1 cellular context compared by ENCODE assay signal in the genomic region with DNA sequence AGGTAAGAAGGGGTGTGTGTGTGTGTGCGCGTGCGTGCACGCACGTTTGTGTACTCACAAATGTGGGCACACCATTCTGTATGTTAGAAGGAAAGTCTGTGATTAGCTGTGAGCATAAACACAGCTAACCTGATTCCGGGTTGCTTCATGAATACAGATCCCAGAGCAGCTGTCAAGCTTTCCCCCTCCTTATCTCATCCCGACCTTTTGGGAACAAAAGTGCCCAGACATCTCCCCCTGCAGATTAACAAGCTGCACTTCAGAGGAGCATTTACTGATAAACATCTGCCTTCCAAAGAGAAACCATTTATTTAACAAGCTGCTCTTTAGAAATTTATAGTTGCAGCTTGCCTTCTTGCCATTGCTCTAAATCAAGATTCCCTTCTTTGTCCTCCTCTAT.
TF ChIP-seq lines count a peak whose summit lies in the region.

No MANE protein-coding gene starts in this region.

TF ChIP-seq in K562, 482 proteins besides CTCF, POLR2A, EP300 and RAD21 (continued from another document and continues in another):
- TF ChIP-seq, protein P1, sequence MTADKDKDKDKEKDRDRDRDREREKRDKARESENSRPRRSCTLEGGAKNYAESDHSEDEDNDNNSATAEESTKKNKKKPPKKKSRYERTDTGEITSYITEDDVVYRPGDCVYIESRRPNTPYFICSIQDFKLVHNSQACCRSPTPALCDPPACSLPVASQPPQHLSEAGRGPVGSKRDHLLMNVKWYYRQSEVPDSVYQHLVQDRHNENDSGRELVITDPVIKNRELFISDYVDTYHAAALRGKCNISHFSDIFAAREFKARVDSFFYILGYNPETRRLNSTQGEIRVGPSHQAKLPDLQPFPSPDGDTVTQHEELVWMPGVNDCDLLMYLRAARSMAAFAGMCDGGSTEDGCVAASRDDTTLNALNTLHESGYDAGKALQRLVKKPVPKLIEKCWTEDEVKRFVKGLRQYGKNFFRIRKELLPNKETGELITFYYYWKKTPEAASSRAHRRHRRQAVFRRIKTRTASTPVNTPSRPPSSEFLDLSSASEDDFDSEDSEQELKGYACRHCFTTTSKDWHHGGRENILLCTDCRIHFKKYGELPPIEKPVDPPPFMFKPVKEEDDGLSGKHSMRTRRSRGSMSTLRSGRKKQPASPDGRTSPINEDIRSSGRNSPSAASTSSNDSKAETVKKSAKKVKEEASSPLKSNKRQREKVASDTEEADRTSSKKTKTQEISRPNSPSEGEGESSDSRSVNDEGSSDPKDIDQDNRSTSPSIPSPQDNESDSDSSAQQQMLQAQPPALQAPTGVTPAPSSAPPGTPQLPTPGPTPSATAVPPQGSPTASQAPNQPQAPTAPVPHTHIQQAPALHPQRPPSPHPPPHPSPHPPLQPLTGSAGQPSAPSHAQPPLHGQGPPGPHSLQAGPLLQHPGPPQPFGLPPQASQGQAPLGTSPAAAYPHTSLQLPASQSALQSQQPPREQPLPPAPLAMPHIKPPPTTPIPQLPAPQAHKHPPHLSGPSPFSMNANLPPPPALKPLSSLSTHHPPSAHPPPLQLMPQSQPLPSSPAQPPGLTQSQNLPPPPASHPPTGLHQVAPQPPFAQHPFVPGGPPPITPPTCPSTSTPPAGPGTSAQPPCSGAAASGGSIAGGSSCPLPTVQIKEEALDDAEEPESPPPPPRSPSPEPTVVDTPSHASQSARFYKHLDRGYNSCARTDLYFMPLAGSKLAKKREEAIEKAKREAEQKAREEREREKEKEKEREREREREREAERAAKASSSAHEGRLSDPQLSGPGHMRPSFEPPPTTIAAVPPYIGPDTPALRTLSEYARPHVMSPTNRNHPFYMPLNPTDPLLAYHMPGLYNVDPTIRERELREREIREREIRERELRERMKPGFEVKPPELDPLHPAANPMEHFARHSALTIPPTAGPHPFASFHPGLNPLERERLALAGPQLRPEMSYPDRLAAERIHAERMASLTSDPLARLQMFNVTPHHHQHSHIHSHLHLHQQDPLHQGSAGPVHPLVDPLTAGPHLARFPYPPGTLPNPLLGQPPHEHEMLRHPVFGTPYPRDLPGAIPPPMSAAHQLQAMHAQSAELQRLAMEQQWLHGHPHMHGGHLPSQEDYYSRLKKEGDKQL (CRISPR knock-in tag; IDR thresholded peaks at IDR 0.05; ENCODE audit: borderline replicate concordance) = no peak
- TF ChIP-seq NFE2L1 (tag; IDR thresholded peaks at IDR 0.05; ENCODE audit: borderline replicate concordance, low read depth) (no peak), ASH1L (IDR thresholded peaks at IDR 0.05; ENCODE audit: borderline replicate concordance, low read depth, partially characterized antibody) (no peak), ZKSCAN3 (CRISPR knock-in tag; IDR thresholded peaks at IDR 0.05) (no peak), PML (IDR thresholded peaks at IDR 0.05; ENCODE audit: low read length) (no peak), ZNF124 (CRISPR knock-in tag; IDR thresholded peaks at IDR 0.05) (no peak), ILK (tag; IDR thresholded peaks at IDR 0.05; ENCODE audit: borderline replicate concordance, low read depth) (no peak), MTA1 (IDR thresholded peaks at IDR 0.05; ENCODE audit: borderline replicate concordance) (no peak), ZFP30 (CRISPR knock-in tag; IDR thresholded peaks at IDR 0.05; ENCODE audit: borderline replicate concordance) (no peak), XRCC4 (IDR thresholded peaks at IDR 0.05; ENCODE audit: extremely low read depth, insufficient read depth, insufficient read length) (no peak), POLR2AphosphoS5 (IDR thresholded peaks at IDR 0.05; ENCODE audit: control insufficient read depth, insufficient read depth, low read depth, low read length) (no peak), CREB1 (IDR thresholded peaks at IDR 0.05) (no peak), CREB1 (CRISPR knock-in tag; IDR thresholded peaks at IDR 0.05) (no peak), TCF7L2 (IDR thresholded peaks at IDR 0.05; ENCODE audit: low read depth, low read length) (no peak), ZNF57 (CRISPR knock-in tag; IDR thresholded peaks at IDR 0.05) (no peak), FOSL1 (tag; conservative IDR thresholded peaks at IDR 0.05) (no peak), ZNF12 (CRISPR knock-in tag; IDR thresholded peaks at IDR 0.05) (no peak), ZNF311 (CRISPR knock-in tag; IDR thresholded peaks at IDR 0.05) (no peak), MCM3 (IDR thresholded peaks at IDR 0.05) (no peak), ETV6 (IDR thresholded peaks at IDR 0.05; ENCODE audit: borderline replicate concordance in 1 of 2, low read depth in 2 of 2, low read length in 1 of 2) (no peak), ETV6 (CRISPR knock-in tag; IDR thresholded peaks at IDR 0.05; ENCODE audit: borderline replicate concordance) (no peak), BHLHE40 (IDR thresholded peaks at IDR 0.05; ENCODE audit: low read length) (no peak), NFYB (IDR thresholded peaks at IDR 0.05; ENCODE audit: extremely low read depth, insufficient read length) (no peak), ZNF561 (CRISPR knock-in tag; conservative IDR thresholded peaks at IDR 0.05) (no peak), ZNF668 (CRISPR knock-in tag; IDR thresholded peaks at IDR 0.05) (no peak), ELF1 (tag; IDR thresholded peaks at IDR 0.05) (no peak), KLF6 (CRISPR knock-in tag; IDR thresholded peaks at IDR 0.05; ENCODE audit: borderline replicate concordance) (no peak), ZNF431 (CRISPR knock-in tag; IDR thresholded peaks at IDR 0.05) (no peak), NCOA2 (IDR thresholded peaks at IDR 0.05; ENCODE audit: partially characterized antibody in 2 of 2) (no peak)
- TF ChIP-seq, protein P2, sequence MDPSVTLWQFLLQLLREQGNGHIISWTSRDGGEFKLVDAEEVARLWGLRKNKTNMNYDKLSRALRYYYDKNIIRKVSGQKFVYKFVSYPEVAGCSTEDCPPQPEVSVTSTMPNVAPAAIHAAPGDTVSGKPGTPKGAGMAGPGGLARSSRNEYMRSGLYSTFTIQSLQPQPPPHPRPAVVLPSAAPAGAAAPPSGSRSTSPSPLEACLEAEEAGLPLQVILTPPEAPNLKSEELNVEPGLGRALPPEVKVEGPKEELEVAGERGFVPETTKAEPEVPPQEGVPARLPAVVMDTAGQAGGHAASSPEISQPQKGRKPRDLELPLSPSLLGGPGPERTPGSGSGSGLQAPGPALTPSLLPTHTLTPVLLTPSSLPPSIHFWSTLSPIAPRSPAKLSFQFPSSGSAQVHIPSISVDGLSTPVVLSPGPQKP (CRISPR knock-in tag; IDR thresholded peaks at IDR 0.05) = no peak
- TF ChIP-seq, protein P3, sequence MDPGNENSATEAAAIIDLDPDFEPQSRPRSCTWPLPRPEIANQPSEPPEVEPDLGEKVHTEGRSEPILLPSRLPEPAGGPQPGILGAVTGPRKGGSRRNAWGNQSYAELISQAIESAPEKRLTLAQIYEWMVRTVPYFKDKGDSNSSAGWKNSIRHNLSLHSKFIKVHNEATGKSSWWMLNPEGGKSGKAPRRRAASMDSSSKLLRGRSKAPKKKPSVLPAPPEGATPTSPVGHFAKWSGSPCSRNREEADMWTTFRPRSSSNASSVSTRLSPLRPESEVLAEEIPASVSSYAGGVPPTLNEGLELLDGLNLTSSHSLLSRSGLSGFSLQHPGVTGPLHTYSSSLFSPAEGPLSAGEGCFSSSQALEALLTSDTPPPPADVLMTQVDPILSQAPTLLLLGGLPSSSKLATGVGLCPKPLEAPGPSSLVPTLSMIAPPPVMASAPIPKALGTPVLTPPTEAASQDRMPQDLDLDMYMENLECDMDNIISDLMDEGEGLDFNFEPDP (CRISPR knock-in tag; IDR thresholded peaks at IDR 0.05) = no peak
- TF ChIP-seq, protein P4, sequence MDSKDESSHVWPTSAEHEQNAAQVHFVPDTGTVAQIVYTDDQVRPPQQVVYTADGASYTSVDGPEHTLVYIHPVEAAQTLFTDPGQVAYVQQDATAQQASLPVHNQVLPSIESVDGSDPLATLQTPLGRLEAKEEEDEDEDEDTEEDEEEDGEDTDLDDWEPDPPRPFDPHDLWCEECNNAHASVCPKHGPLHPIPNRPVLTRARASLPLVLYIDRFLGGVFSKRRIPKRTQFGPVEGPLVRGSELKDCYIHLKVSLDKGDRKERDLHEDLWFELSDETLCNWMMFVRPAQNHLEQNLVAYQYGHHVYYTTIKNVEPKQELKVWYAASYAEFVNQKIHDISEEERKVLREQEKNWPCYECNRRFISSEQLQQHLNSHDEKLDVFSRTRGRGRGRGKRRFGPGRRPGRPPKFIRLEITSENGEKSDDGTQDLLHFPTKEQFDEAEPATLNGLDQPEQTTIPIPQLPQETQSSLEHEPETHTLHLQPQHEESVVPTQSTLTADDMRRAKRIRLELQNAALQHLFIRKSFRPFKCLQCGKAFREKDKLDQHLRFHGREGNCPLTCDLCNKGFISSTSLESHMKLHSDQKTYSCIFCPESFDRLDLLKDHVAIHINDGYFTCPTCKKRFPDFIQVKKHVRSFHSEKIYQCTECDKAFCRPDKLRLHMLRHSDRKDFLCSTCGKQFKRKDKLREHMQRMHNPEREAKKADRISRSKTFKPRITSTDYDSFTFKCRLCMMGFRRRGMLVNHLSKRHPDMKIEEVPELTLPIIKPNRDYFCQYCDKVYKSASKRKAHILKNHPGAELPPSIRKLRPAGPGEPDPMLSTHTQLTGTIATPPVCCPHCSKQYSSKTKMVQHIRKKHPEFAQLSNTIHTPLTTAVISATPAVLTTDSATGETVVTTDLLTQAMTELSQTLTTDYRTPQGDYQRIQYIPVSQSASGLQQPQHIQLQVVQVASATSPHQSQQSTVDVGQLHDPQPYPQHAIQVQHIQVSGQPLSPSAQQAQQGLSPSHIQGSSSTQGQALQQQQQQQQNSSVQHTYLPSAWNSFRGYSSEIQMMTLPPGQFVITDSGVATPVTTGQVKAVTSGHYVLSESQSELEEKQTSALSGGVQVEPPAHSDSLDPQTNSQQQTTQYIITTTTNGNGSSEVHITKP (IDR thresholded peaks at IDR 0.05; ENCODE audit: partially characterized antibody) = no peak
- TF ChIP-seq, protein P5, sequence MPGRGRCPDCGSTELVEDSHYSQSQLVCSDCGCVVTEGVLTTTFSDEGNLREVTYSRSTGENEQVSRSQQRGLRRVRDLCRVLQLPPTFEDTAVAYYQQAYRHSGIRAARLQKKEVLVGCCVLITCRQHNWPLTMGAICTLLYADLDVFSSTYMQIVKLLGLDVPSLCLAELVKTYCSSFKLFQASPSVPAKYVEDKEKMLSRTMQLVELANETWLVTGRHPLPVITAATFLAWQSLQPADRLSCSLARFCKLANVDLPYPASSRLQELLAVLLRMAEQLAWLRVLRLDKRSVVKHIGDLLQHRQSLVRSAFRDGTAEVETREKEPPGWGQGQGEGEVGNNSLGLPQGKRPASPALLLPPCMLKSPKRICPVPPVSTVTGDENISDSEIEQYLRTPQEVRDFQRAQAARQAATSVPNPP (IDR thresholded peaks at IDR 0.05; ENCODE audit: borderline replicate concordance, insufficient read depth, insufficient read length) = no peak
- TF ChIP-seq, protein P6, sequence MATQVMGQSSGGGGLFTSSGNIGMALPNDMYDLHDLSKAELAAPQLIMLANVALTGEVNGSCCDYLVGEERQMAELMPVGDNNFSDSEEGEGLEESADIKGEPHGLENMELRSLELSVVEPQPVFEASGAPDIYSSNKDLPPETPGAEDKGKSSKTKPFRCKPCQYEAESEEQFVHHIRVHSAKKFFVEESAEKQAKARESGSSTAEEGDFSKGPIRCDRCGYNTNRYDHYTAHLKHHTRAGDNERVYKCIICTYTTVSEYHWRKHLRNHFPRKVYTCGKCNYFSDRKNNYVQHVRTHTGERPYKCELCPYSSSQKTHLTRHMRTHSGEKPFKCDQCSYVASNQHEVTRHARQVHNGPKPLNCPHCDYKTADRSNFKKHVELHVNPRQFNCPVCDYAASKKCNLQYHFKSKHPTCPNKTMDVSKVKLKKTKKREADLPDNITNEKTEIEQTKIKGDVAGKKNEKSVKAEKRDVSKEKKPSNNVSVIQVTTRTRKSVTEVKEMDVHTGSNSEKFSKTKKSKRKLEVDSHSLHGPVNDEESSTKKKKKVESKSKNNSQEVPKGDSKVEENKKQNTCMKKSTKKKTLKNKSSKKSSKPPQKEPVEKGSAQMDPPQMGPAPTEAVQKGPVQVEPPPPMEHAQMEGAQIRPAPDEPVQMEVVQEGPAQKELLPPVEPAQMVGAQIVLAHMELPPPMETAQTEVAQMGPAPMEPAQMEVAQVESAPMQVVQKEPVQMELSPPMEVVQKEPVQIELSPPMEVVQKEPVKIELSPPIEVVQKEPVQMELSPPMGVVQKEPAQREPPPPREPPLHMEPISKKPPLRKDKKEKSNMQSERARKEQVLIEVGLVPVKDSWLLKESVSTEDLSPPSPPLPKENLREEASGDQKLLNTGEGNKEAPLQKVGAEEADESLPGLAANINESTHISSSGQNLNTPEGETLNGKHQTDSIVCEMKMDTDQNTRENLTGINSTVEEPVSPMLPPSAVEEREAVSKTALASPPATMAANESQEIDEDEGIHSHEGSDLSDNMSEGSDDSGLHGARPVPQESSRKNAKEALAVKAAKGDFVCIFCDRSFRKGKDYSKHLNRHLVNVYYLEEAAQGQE (CRISPR knock-in tag; IDR thresholded peaks at IDR 0.05; ENCODE audit: low read depth) = no peak
- TF ChIP-seq, protein P7, sequence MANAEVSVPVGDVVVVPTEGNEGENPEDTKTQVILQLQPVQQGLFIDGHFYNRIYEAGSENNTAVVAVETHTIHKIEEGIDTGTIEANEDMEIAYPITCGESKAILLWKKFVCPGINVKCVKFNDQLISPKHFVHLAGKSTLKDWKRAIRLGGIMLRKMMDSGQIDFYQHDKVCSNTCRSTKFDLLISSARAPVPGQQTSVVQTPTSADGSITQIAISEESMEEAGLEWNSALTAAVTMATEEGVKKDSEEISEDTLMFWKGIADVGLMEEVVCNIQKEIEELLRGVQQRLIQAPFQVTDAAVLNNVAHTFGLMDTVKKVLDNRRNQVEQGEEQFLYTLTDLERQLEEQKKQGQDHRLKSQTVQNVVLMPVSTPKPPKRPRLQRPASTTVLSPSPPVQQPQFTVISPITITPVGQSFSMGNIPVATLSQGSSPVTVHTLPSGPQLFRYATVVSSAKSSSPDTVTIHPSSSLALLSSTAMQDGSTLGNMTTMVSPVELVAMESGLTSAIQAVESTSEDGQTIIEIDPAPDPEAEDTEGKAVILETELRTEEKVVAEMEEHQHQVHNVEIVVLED (CRISPR knock-in tag; IDR thresholded peaks at IDR 0.05) = no peak
- TF ChIP-seq, protein P8, sequence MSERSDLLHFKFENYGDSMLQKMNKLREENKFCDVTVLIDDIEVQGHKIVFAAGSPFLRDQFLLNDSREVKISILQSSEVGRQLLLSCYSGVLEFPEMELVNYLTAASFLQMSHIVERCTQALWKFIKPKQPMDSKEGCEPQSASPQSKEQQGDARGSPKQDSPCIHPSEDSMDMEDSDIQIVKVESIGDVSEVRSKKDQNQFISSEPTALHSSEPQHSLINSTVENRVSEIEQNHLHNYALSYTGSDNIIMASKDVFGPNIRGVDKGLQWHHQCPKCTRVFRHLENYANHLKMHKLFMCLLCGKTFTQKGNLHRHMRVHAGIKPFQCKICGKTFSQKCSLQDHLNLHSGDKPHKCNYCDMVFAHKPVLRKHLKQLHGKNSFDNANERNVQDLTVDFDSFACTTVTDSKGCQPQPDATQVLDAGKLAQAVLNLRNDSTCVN (CRISPR knock-in tag; IDR thresholded peaks at IDR 0.05) = no peak
- TF ChIP-seq, protein P9, sequence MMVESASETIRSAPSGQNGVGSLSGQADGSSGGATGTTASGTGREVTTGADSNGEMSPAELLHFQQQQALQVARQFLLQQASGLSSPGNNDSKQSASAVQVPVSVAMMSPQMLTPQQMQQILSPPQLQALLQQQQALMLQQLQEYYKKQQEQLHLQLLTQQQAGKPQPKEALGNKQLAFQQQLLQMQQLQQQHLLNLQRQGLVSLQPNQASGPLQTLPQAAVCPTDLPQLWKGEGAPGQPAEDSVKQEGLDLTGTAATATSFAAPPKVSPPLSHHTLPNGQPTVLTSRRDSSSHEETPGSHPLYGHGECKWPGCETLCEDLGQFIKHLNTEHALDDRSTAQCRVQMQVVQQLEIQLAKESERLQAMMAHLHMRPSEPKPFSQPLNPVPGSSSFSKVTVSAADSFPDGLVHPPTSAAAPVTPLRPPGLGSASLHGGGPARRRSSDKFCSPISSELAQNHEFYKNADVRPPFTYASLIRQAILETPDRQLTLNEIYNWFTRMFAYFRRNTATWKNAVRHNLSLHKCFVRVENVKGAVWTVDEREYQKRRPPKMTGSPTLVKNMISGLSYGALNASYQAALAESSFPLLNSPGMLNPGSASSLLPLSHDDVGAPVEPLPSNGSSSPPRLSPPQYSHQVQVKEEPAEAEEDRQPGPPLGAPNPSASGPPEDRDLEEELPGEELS (CRISPR knock-in tag; IDR thresholded peaks at IDR 0.05; ENCODE audit: borderline replicate concordance) = no peak
